ENCODE assay signal across 26 cellular contexts in genomic region chr4:129428454-129428853, GRCh38.
A peak's percentile ranks its signal among the peaks of the same experiment; 100 is the strongest.
DNase-seq lines count a peak whose midpoint lies in the region; ATAC-seq lines count a peak whose summit lies in the region.
"Had no signal": no experiment of that assay in that cellular context is flagged by ENCODE, and none has a peak within 500 bp of the region (broad histone marks: within the 10 kb centered on the region; RNA-seq: fewer than 3 reads in every experiment).

No MANE protein-coding gene starts in this region.

- DNase-seq in DMS 273 treated with DMSO at 0.1 percent for 48 hours (lab: John Stamatoyannopoulos, UW) (peak; percentile 61), NCI-H128 (lab: John Stamatoyannopoulos, UW; ENCODE audit: unreplicated experiment) (peak; percentile 53), NCI-H2171 (lab: John Stamatoyannopoulos, UW) (peak; percentile 64), NCI-H69 (lab: John Stamatoyannopoulos, UW) (peak; percentile 74), KG1 (lab: John Stamatoyannopoulos, UW) (no peak), SW 1271 (lab: John Stamatoyannopoulos, UW) (no peak)
- DNase-seq: ACHN; activated CD4-positive, alpha-beta T cell treated with anti-CD3 and anti-CD28 coated beads, Interleukin-2, amount 50 U/mL, for 48 hours; activated CD4-positive, CD25-positive, alpha-beta regulatory T cell; activated CD8-positive, alpha-beta memory T cell treated with anti-CD3 and anti-CD28 coated beads, Interleukin-2, amount 50 U/mL, for 4 hours; activated naive CD4-positive, alpha-beta T cell treated with anti-CD3 and anti-CD28 coated beads, Interleukin-2, amount 50 U/mL, for 16 hours; amygdala; left ventricle myocardium inferior; MM.1S; NCI-H2081 treated with DMSO at 0.1 percent for 48 hours; Peyer's patch; SIG-M5; stimulated activated CD4-positive, alpha-beta T cell treated with anti-CD3 and anti-CD28 coated beads, Interleukin-4, amount 100 ng/mL, for 4 hours; stimulated activated naive B cell treated with anti-CD40 and anti-IgM and Interleukin-4, amounts not matched to agents 10 μg/mL and 1 μg/mL and 100 μg/mL, for 72 hours; upper lobe of left lung had no signal

- ATAC-seq in HG02623 (IDR thresholded peaks at IDR 0.05; ENCODE audit: unreplicated experiment) (no peak), GM21526 (IDR thresholded peaks at IDR 0.05; ENCODE audit: low FRiP score, unreplicated experiment) (no peak)
- ATAC-seq: activated T-helper 17 cell treated with anti-CD3 and anti-CD28 coated beads, Interleukin-2, amount 50 U/mL, for 72 hours; GM23338; K562; sciatic nerve; stimulated activated naive B cell treated with anti-CD40 and anti-IgM and Interleukin-4, amounts not matched to agents 10 μg/mL and 1 μg/mL and 100 μg/mL, for 72 hours had no signal

Comparison
In these comparisons a context has a peak if more than half of its experiments do, and no peak if none do; other contexts are left out.
1. DNase-seq: peak in DMS 273 treated with DMSO at 0.1 percent for 48 hours (single experiment), NCI-H128 (single experiment), NCI-H2171 (single experiment) and NCI-H69 (single experiment); none in KG1 (single experiment) and SW 1271 (0 of 2).